9 cellular contexts compared by ENCODE assay signal in genomic region chr2:137838255-137839092, GRCh38.
DNase-seq lines count a peak whose midpoint lies in the region; ATAC-seq, FAIRE-seq and TF ChIP-seq lines count a peak whose summit lies in the region.
"Had no signal": no experiment of that assay in that cellular context is flagged by ENCODE, and none has a peak within 500 bp of the region (broad histone marks: within the 10 kb centered on the region; RNA-seq: fewer than 3 reads in every experiment).

No MANE protein-coding gene starts in this region.

- H3K4me3 ChIP-seq in AG04449 (ENCODE audit: low read depth, low read length) (no peak overlapping the region), uterus (no peak overlapping the region)

- no peak overlapping the region for H3K27ac ChIP-seq in uterus

- CTCF ChIA-PET in AG04449 (lab: Yijun Ruan, JAX), result interaction anchor here (0.7 to 2.7 kb wide), 17 partner anchors 9 to 1951 kb away, joined by 3 to 34 read pairs (median 5); no protein-coding TSS in a partner anchor

- H3K9me3 Mint-ChIP-seq in brain, result no peaks in the 10 kb centered on the region
- H3K9me3 Mint-ChIP-seq: stimulated activated naive CD8-positive, alpha-beta T cell treated with anti-CD3 and anti-CD28 coated beads, Interleukin-15, Interleukin-2, amounts not matched to agents 100 ng/mL and 50 ng/mL, for 24 hours had no signal

- H3K4me1 Mint-ChIP-seq in brain, result no peaks in the 10 kb centered on the region

- H3K27me3 Mint-ChIP-seq in brain, result peaks cover 4% of the 10 kb centered on the region

- no peak overlapping the region for H3K27ac Mint-ChIP-seq in brain
- H3K27ac Mint-ChIP-seq: stimulated activated naive CD8-positive, alpha-beta T cell treated with anti-CD3 and anti-CD28 coated beads, Interleukin-15, Interleukin-2, amounts not matched to agents 100 ng/mL and 50 ng/mL, for 24 hours had no signal

- H3K4me3 Mint-ChIP-seq in brain, result no peak overlapping the region
- H3K4me3 Mint-ChIP-seq: stimulated activated naive CD8-positive, alpha-beta T cell treated with anti-CD3 and anti-CD28 coated beads, Interleukin-15, Interleukin-2, amounts not matched to agents 100 ng/mL and 50 ng/mL, for 24 hours had no signal

- POLR2A ChIA-PET in AG04449 (lab: Yijun Ruan, JAX), result no interaction called here

- FAIRE-seq in GM12891 (lab: Jason Lieb, UNC), result peak; percentile 40

- H3K27me3 ChIP-seq in uterus, result no peaks in the 10 kb centered on the region

- no peak for TF ChIP-seq POLR2A in GM12891 (IDR thresholded peaks at IDR 0.05; ENCODE audit: low read depth, low read length)
- no peak for TF ChIP-seq POLR2A in uterus (IDR thresholded peaks at IDR 0.05)

- DNase-seq in AG04449 (ENCODE audit: low read depth, low spot score) (no peak), GM12891 (ENCODE audit: insufficient read length, low spot score) (no peak), NCI-H2227 (lab: John Stamatoyannopoulos, UW; ENCODE audit: unreplicated experiment) (peak; percentile 83), kidney tubule cell (ENCODE audit: low spot score) (peak; percentile 53), uterus (no peak)
- DNase-seq in activated CD4-positive, alpha-beta T cell treated with anti-CD3 and anti-CD28 coated beads for 1 hour, result no peak

- no peaks in the 10 kb centered on the region for H3K36me3 Mint-ChIP-seq in brain

- no peaks in the 10 kb centered on the region for H3K36me3 ChIP-seq in uterus

- TF ChIP-seq CTCF in AG04449 (IDR thresholded peaks at IDR 0.05; ENCODE audit: insufficient read depth, low read length, missing control alignments) (peak; percentile 32), brain (conservative IDR thresholded peaks at IDR 0.05) (peak; percentile 86 to 92), uterus (IDR thresholded peaks at IDR 0.05) (peak; percentile 41 to 61 (median 52))

- intact Hi-C loops in uterus (cut with DNase I; ENCODE audit: low total_unique reads), result no loop called here

- peak; percentile 55 for ATAC-seq in HG02973 (IDR thresholded peaks at IDR 0.05; ENCODE audit: unreplicated experiment)

- no peaks in the 10 kb centered on the region for H3K9me3 ChIP-seq in uterus

- no peaks in the 10 kb centered on the region for H3K4me1 ChIP-seq in uterus

TF ChIP-seq in GM12891, 5 proteins besides CTCF, POLR2A, EP300 and RAD21:
- TF ChIP-seq POLR2AphosphoS5 (IDR thresholded peaks at IDR 0.05; ENCODE audit: low read depth, low read length) (no peak), POU2F2 (IDR thresholded peaks at IDR 0.05; ENCODE audit: low read depth, low read length) (no peak), TAF1 (IDR thresholded peaks at IDR 0.05; ENCODE audit: low read depth, low read length) (no peak), PAX5 (IDR thresholded peaks at IDR 0.05; ENCODE audit: insufficient read depth, low read length, severe bottlenecking) (no peak), SPI1 (IDR thresholded peaks at IDR 0.05; ENCODE audit: low read depth, low read length) (no peak)

Comparison
In these comparisons a context has a peak if more than half of its experiments do, and no peak if none do; other contexts are left out.
1. DNase-seq: peak in NCI-H2227 (single experiment) and kidney tubule cell (single experiment); none in AG04449 (single experiment), GM12891 (single experiment), uterus (0 of 2) and activated CD4-positive, alpha-beta T cell treated with anti-CD3 and anti-CD28 coated beads for 1 hour (single experiment).
2. CTCF ChIP-seq: peak in every context shown above with its lines; median percentile 89 in brain; 52 in uterus; 32 in AG04449.